In the genomic region with DNA sequence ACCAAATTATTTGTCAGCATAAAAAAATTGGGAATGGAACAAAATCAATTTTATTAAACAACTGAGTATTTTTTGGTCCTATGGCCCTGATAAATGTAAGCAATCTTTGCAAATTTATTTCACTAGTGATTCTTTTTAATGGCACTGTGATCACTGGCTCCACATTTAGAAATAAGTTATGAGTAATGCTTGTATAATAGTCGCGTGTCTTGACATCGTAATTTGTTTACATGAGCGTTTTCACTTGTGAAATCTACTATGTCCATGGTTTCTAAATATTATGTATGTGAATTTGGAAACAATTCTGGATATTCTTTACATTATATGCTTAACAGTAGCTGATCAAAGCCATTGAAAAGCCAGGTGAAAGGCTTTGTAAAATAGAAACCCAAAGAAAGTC, we compare ENCODE assay signal across 27 cellular contexts.
"Had no signal": no experiment of that assay in that cellular context is flagged by ENCODE, and none has a peak within 500 bp of the region (broad histone marks: within the 10 kb centered on the region; RNA-seq: fewer than 3 reads in every experiment).

No MANE protein-coding gene starts in this region.

- H3K27me3 ChIP-seq: colonic mucosa, esophagus squamous epithelium, gastrocnemius medialis, heart right ventricle, left lung had no signal

- H3K9me3 ChIP-seq: colonic mucosa, esophagus squamous epithelium, gastrocnemius medialis, left lung had no signal

- FAIRE-seq: endometrium, islet of Langerhans, kidney had no signal

- H3K27ac ChIP-seq: colonic mucosa, epithelial cell of prostate, esophagus squamous epithelium, gastrocnemius medialis, heart right ventricle, left lung, lower lobe of right lung had no signal

- H3K4me3 ChIP-seq: colonic mucosa, esophagus squamous epithelium, gastrocnemius medialis, heart right ventricle, left lung, lower lobe of right lung had no signal

- DNase-seq: colonic mucosa; cortex of kidney; effector CD8-positive, alpha-beta T cell; effector memory CD8-positive, alpha-beta T cell; endodermal cell; erythroblast; esophagus squamous epithelium; foreskin fibroblast; foreskin melanocyte; gastrocnemius medialis; glutamatergic neuron; head of caudate nucleus; heart right ventricle; hypothalamus; kidney; kidney glomerular epithelial cell; left colon; left lung; left ventricle myocardium superior; lower lobe of right lung; mesendoderm; midbrain; naive thymus-derived CD4-positive, alpha-beta T cell had no signal

- ATAC-seq: effector memory CD8-positive, alpha-beta T cell; esophagus mucosa; gastrocnemius medialis; heart right ventricle; left colon; left lung; left ventricle myocardium superior; lower lobe of right lung; naive thymus-derived CD4-positive, alpha-beta T cell had no signal

- H3K36me3 ChIP-seq: colonic mucosa, esophagus squamous epithelium, gastrocnemius medialis, heart right ventricle, left lung, lower lobe of right lung had no signal

- H3K4me1 ChIP-seq: colonic mucosa, esophagus squamous epithelium, gastrocnemius medialis, heart right ventricle, left lung, lower lobe of right lung had no signal
